ENCODE assay signal across 14 cellular contexts in genomic region chr17:41695134-41695661, GRCh38. TPM values are rescaled to one million over a fixed set of nuclear protein-coding genes. Genes with fewer than 3 reads are reported as not detected.
DNase-seq lines count a peak whose midpoint lies in the region; ATAC-seq, FAIRE-seq and TF ChIP-seq lines count a peak whose summit lies in the region.
"Had no signal": no experiment of that assay in that cellular context is flagged by ENCODE, and none has a peak within 500 bp of the region (broad histone marks: within the 10 kb centered on the region; RNA-seq: fewer than 3 reads in every experiment).

No MANE protein-coding gene starts in this region.

- H3K23me2 ChIP-seq in H1 (ENCODE audit: low read depth, low read length) = no peaks in the 10 kb centered on the region

- no peak overlapping the region for H3K23ac ChIP-seq in H1 (ENCODE audit: insufficient read length)

- no peak overlapping the region for H2BK20ac ChIP-seq in H1 (ENCODE audit: low read length)

- intact Hi-C loops in sigmoid colon (cut with DNase I) = no loop called here
- intact Hi-C loops in posterior vena cava (cut with DNase I) = no loop called here

- H3K4me3 ChIP-seq in H1 (ENCODE audit: extremely low read depth in 1 of 4, insufficient read depth in 2 of 4, low read depth in 3 of 4, low read length in 4 of 4) (no peak overlapping the region), sigmoid colon (no peak overlapping the region)
- H3K4me3 ChIP-seq: SJSA1 had no signal

- no peak overlapping the region for H3K4ac ChIP-seq in H1 (replicated peaks; ENCODE audit: insufficient read length, low read depth, low read length)

- H3K18ac ChIP-seq in H1 (ENCODE audit: extremely low read depth, low read length) = no peak overlapping the region

- H3K4me3 Mint-ChIP-seq in activated T-cell treated with anti-CD3 and anti-CD28 coated beads, Interleukin-2, amount 50 U/mL, for 24 hours = no peak overlapping the region
- H3K4me3 Mint-ChIP-seq in activated T-cell treated with anti-CD3 and anti-CD28 coated beads, Interleukin-2, amount 50 U/mL, for 4 hours = no peak overlapping the region

- TF ChIP-seq CTCF in H1 (IDR thresholded peaks at IDR 0.05; ENCODE audit: control extremely low read depth in 1 of 3, insufficient read depth in 1 of 3, low read depth in 1 of 3, low read length in 3 of 3) = no peak
- TF ChIP-seq CTCF in sigmoid colon (IDR thresholded peaks at IDR 0.05) = no peak

- POLR2A ChIA-PET in H1 (lab: Charles Lee; ENCODE audit: partially characterized antibody) = interaction anchor here (0.8 to 9.3 kb wide), 9 partner anchors 13 to 287 kb away, joined by 3 to 378 read pairs (median 4); partner anchors contain the start of genes GAST, HAP1, JUP and KLHL11

- H3K56ac ChIP-seq in H1 (replicated peaks; ENCODE audit: insufficient read length, low read depth, low read length) = no peak overlapping the region

- no peak overlapping the region for H2AFZ ChIP-seq in H1 (ENCODE audit: low read length)

- ATAC-seq in activated T-cell treated with anti-CD3 and anti-CD28 coated beads, Interleukin-2, amount 50 U/mL, for 4 hours = no peak
- ATAC-seq in HG03439 (IDR thresholded peaks at IDR 0.05; ENCODE audit: unreplicated experiment) = no peak

- no peak overlapping the region for H3K27ac ChIP-seq in H1 (ENCODE audit: low read depth, low read length)
- H3K27ac ChIP-seq in sigmoid colon = peak overlapping the region; percentile 33 to 70 (median 54)
- H3K27ac ChIP-seq: SJSA1 had no signal

- TF ChIP-seq RAD21 in H1 (IDR thresholded peaks at IDR 0.05 in 1 of 2, conservative IDR thresholded peaks at IDR 0.05 in 1 of 2; ENCODE audit: low read depth in 2 of 2, low read length in 2 of 2) = no peak

- TF ChIP-seq EP300 in H1 (IDR thresholded peaks at IDR 0.05; ENCODE audit: borderline replicate concordance in 1 of 2, low read depth in 2 of 2, low read length in 2 of 2) (no peak), sigmoid colon (IDR thresholded peaks at IDR 0.05) (no peak)

- peak overlapping the region; percentile 83 for H3K27ac Mint-ChIP-seq in activated T-cell treated with anti-CD3 and anti-CD28 coated beads, Interleukin-2, amount 50 U/mL, for 24 hours

- H3K4me1 Mint-ChIP-seq in activated T-cell treated with anti-CD3 and anti-CD28 coated beads, Interleukin-2, amount 50 U/mL, for 24 hours (ENCODE audit: low read depth) = peaks cover 26% of the 10 kb centered on the region
- H3K4me1 Mint-ChIP-seq in activated T-cell treated with anti-CD3 and anti-CD28 coated beads, Interleukin-2, amount 50 U/mL, for 4 hours (ENCODE audit: low read depth) = peaks cover 31% of the 10 kb centered on the region

- no peaks in the 10 kb centered on the region for H3K9me3 Mint-ChIP-seq in activated T-cell treated with anti-CD3 and anti-CD28 coated beads, Interleukin-2, amount 50 U/mL, for 24 hours
- no peaks in the 10 kb centered on the region for H3K9me3 Mint-ChIP-seq in activated T-cell treated with anti-CD3 and anti-CD28 coated beads, Interleukin-2, amount 50 U/mL, for 4 hours

- no peak overlapping the region for H2AK5ac ChIP-seq in H1 (ENCODE audit: low read depth, low read length)

- DNase-seq in activated T-cell treated with anti-CD3 and anti-CD28 coated beads, Interleukin-2, amount 50 U/mL, for 24 hours = no peak
- DNase-seq in activated T-cell treated with anti-CD3 and anti-CD28 coated beads, Interleukin-2, amount 50 U/mL, for 4 hours = no peak
- peak; percentile 45 for DNase-seq in NCI-H69 (lab: John Stamatoyannopoulos, UW)
- DNase-seq in H1 (ENCODE audit: low read depth in 1 of 2, low spot score in 2 of 2) = no peak
- DNase-seq in sigmoid colon = no peak
- DNase-seq in NCI-H1436 treated with DMSO at 0.1 percent for 48 hours (lab: John Stamatoyannopoulos, UW) = no peak
- DNase-seq in posterior vena cava (ENCODE audit: low spot score) = no peak
- DNase-seq: NCI-H1417 treated with DMSO at 0.1 percent for 48 hours had no signal

- no peak overlapping the region for H4K8ac ChIP-seq in H1 (ENCODE audit: extremely low read depth, insufficient read depth, low read length)

- WGBS in H1 (ENCODE audit: extremely low coverage in 1 of 2, insufficient coverage in 1 of 2, insufficient read length in 1 of 2, insufficient replicate concordance in 2 of 2, low coverage in 1 of 2, low lambda C conversion rate in 2 of 2, missing lambda C conversion rate in 1 of 2), 2 experiments = 93% methylated on average over 7 of the region's 7 CpGs; no CpG with 5 or more reads in 1 of the 2 experiments
- WGBS in sigmoid colon, 2 donors = 85 to 86% methylated on average over 7 of the region's 7 CpGs

- H3K36me3 Mint-ChIP-seq in activated T-cell treated with anti-CD3 and anti-CD28 coated beads, Interleukin-2, amount 50 U/mL, for 24 hours (ENCODE audit: low read depth) = peaks cover 51% of the 10 kb centered on the region
- H3K36me3 Mint-ChIP-seq in activated T-cell treated with anti-CD3 and anti-CD28 coated beads, Interleukin-2, amount 50 U/mL, for 4 hours (ENCODE audit: insufficient read depth) = peaks cover 34% of the 10 kb centered on the region

- CTCF ChIA-PET in H1 (lab: Charles Lee; ENCODE audit: partially characterized antibody) = interaction anchor here (0.7 to 2.7 kb wide), 28 partner anchors 9 to 839 kb away, joined by 3 to 26 read pairs (median 5); partner anchors contain the start of gene KRT15

- H3K4me2 ChIP-seq in H1 (ENCODE audit: insufficient read depth in 1 of 2, low read depth in 2 of 2, low read length in 2 of 2) = no peak overlapping the region

- H3K27me3 ChIP-seq in H1 (replicated peaks in 1 of 4; ENCODE audit: control insufficient read depth in 3 of 4, extremely low read depth in 1 of 4, insufficient read depth in 3 of 4, low read length in 3 of 4) = no peaks in the 10 kb centered on the region
- H3K27me3 ChIP-seq in sigmoid colon = no peaks in the 10 kb centered on the region
- H3K27me3 ChIP-seq: SJSA1 had no signal

- peaks cover 4 to 12% of the 10 kb centered on the region in 2 experiments for H4K20me1 ChIP-seq in H1 (replicated peaks in 1 of 2; ENCODE audit: control insufficient read depth in 1 of 2, insufficient read depth in 2 of 2, low read length in 2 of 2)

- no peak overlapping the region for H3K14ac ChIP-seq in H1 (ENCODE audit: insufficient read length)

- H3K9me3 ChIP-seq in H1 (ENCODE audit: insufficient read depth in 2 of 2, low read depth in 1 of 2, low read length in 1 of 2) (no peaks in the 10 kb centered on the region), sigmoid colon (no peaks in the 10 kb centered on the region)
- H3K9me3 ChIP-seq: SJSA1 had no signal

- H3K27me3 Mint-ChIP-seq in activated T-cell treated with anti-CD3 and anti-CD28 coated beads, Interleukin-2, amount 50 U/mL, for 24 hours = no peaks in the 10 kb centered on the region
- H3K27me3 Mint-ChIP-seq in activated T-cell treated with anti-CD3 and anti-CD28 coated beads, Interleukin-2, amount 50 U/mL, for 4 hours (ENCODE audit: low read depth) = no peaks in the 10 kb centered on the region

- TF ChIP-seq POLR2A in H1 (IDR thresholded peaks at IDR 0.05; ENCODE audit: control extremely low read depth in 1 of 2, low read depth in 2 of 2, low read length in 2 of 2) (peak; percentile 12 to 27; a peak in 2 of 3 replicates), sigmoid colon (IDR thresholded peaks at IDR 0.05) (no peak)

- H3K9ac ChIP-seq in H1 (replicated peaks in 1 of 4; ENCODE audit: extremely low read depth in 1 of 4, low read depth in 3 of 4, low read length in 3 of 4) = no peak overlapping the region

- H2BK5ac ChIP-seq in H1 (ENCODE audit: low read depth, low read length) = no peak overlapping the region

- no peaks in the 10 kb centered on the region for H3K79me1 ChIP-seq in H1 (ENCODE audit: low read depth, low read length)

- no peak overlapping the region for H4K5ac ChIP-seq in H1 (ENCODE audit: insufficient read length, low read depth, low read length)

- no peak overlapping the region for H2BK120ac ChIP-seq in H1 (replicated peaks; ENCODE audit: low read depth, low read length)

- FAIRE-seq in H1 (lab: Jason Lieb, UNC) = no peak
- FAIRE-seq: frontal cortex had no signal

- peaks cover 23 to 41% (median 37%) of the 10 kb centered on the region in 4 experiments for H3K36me3 ChIP-seq in H1 (ENCODE audit: control insufficient read depth in 2 of 4, insufficient read depth in 4 of 4, low read length in 3 of 4)
- H3K36me3 ChIP-seq in sigmoid colon = peaks cover 39 to 53% (median 45%) of the 10 kb centered on the region in 4 donors

- peaks cover 0 to 3% (median under 1%) of the 10 kb centered on the region in 4 experiments; a peak in 3 of 7 replicates for H3K4me1 ChIP-seq in H1 (replicated peaks in 1 of 4; ENCODE audit: control insufficient read depth in 3 of 4, insufficient read depth in 4 of 4, low read length in 3 of 4)
- H3K4me1 ChIP-seq in sigmoid colon = peaks cover 0 to 45% (median 40%) of the 10 kb centered on the region in 4 donors

- H4K91ac ChIP-seq in H1 (replicated peaks; ENCODE audit: insufficient read length, low read length) = no peak overlapping the region

- no peak overlapping the region for H2BK12ac ChIP-seq in H1 (ENCODE audit: low read depth, low read length)

- H2BK15ac ChIP-seq in H1 (ENCODE audit: low read length) = no peak overlapping the region

- peaks cover 0 to 8% of the 10 kb centered on the region in 2 experiments; a peak in 3 of 4 replicates for H3K79me2 ChIP-seq in H1 (ENCODE audit: control insufficient read depth in 1 of 2, insufficient read depth in 2 of 2, low read length in 2 of 2)

RNA-seq across cellular contexts. Expression of gene EIF1, which starts 6.5 kb away (rescaled TPM):
- total RNA-seq in activated T-cell treated with anti-CD3 and anti-CD28 coated beads, Interleukin-2, amount 50 U/mL, for 4 hours = 1,000 to 10,000 TPM; 1,373 to 1,742 (median 1,506) TPM
- total RNA-seq in H1 (2021; fragmentation: NEBNext Ultra II Directional; extraction: Animal tissue kit (Norgen Biotek cat#: 25700)) = 528 and 539 TPM in 2 replicates
- polyA plus RNA-seq in H1 (2011; rRNA removed) (89.3 and 175 TPM in 2 replicates), sigmoid colon (100 to 1,000 TPM; 384 to 515 (median 507) TPM)
- polyA plus RNA-seq in H1 (2011; cell fraction: cytosol; rRNA removed) = 105 TPM
- polyA plus RNA-seq in H1 (2011; cell fraction: nucleus; rRNA removed) = 101 TPM
- 476 to 568 TPM (median 517 TPM) in 4 replicates for polyA plus RNA-seq in H1 (2012, experiment 1 of 2)
- 186 TPM for polyA plus RNA-seq in H1 (2012, experiment 2 of 2)
- polyA plus RNA-seq in H1 (2013, experiment 1 of 2) = 266 TPM
- 257 TPM for polyA plus RNA-seq in H1 (2013, experiment 2 of 2)
- polyA minus RNA-seq in H1 (2011; rRNA and poly(A)+ RNA removed) = 91.0 and 95.7 TPM in 2 replicates
- 120 TPM for polyA minus RNA-seq in H1 (2011; cell fraction: cytosol; rRNA and poly(A)+ RNA removed)
- polyA minus RNA-seq in H1 (2011; cell fraction: nucleus; rRNA and poly(A)+ RNA removed) = 121 TPM
- total RNA-seq in sigmoid colon (100 to 1,000 TPM; 246 to 572 (median 430) TPM), posterior vena cava (100 to 1,000 TPM; 694 to 760 TPM)

RNA-seq across cellular contexts. Expression of gene GAST, which starts 16.9 kb away (rescaled TPM):
- not detected for total RNA-seq in activated T-cell treated with anti-CD3 and anti-CD28 coated beads, Interleukin-2, amount 50 U/mL, for 4 hours
- total RNA-seq in H1 (2021; fragmentation: NEBNext Ultra II Directional; extraction: Animal tissue kit (Norgen Biotek cat#: 25700)) = not detected in 2 replicates
- not detected in 2 replicates for polyA plus RNA-seq in H1 (2011; rRNA removed)
- not detected for polyA plus RNA-seq in H1 (2011; cell fraction: cytosol; rRNA removed)
- polyA plus RNA-seq in H1 (2011; cell fraction: nucleus; rRNA removed) = not detected
- polyA plus RNA-seq in H1 (2012, experiment 1 of 2) = not detected in 4 replicates
- not detected for polyA plus RNA-seq in H1 (2012, experiment 2 of 2)
- polyA plus RNA-seq in H1 (2013, experiment 1 of 2) = not detected
- polyA plus RNA-seq in H1 (2013, experiment 2 of 2) = not detected
- not detected in 2 replicates for polyA minus RNA-seq in H1 (2011; rRNA and poly(A)+ RNA removed)
- not detected for polyA minus RNA-seq in H1 (2011; cell fraction: cytosol; rRNA and poly(A)+ RNA removed)
- not detected for polyA minus RNA-seq in H1 (2011; cell fraction: nucleus; rRNA and poly(A)+ RNA removed)
- total RNA-seq in sigmoid colon = not detected
- not detected for polyA plus RNA-seq in sigmoid colon
- not detected for total RNA-seq in posterior vena cava
- total RNA-seq: astrocyte, frontal cortex, pulmonary artery endothelial cell, SJSA1, urinary bladder had no signal
- polyA plus RNA-seq: urinary bladder had no signal

RNA-seq across cellular contexts. Expression of gene HAP1, which starts 39.2 kb away (rescaled TPM):
- total RNA-seq in activated T-cell treated with anti-CD3 and anti-CD28 coated beads, Interleukin-2, amount 50 U/mL, for 4 hours = under 1 TPM in 1 of 3 donors, not detected in 2; 0.18 TPM
- 3.6 and 3.8 TPM in 2 replicates for total RNA-seq in H1 (2021; fragmentation: NEBNext Ultra II Directional; extraction: Animal tissue kit (Norgen Biotek cat#: 25700))
- polyA plus RNA-seq in H1 (2011; rRNA removed) (2.3 and 3.4 TPM in 2 replicates), sigmoid colon (under 1 TPM; under 0.01 to 0.47 (median 0.23) TPM)
- polyA plus RNA-seq in H1 (2011; cell fraction: cytosol; rRNA removed) = 2.9 TPM
- 10.6 TPM for polyA plus RNA-seq in H1 (2011; cell fraction: nucleus; rRNA removed)
- polyA plus RNA-seq in H1 (2012, experiment 1 of 2) = 2.4 to 3.6 TPM (median 2.8 TPM) in 4 replicates
- polyA plus RNA-seq in H1 (2012, experiment 2 of 2) = 1.9 TPM
- polyA plus RNA-seq in H1 (2013, experiment 1 of 2) = 1.8 TPM
- 1.5 TPM for polyA plus RNA-seq in H1 (2013, experiment 2 of 2)
- 0.80 and 1.3 TPM in 2 replicates for polyA minus RNA-seq in H1 (2011; rRNA and poly(A)+ RNA removed)
- 0.66 TPM for polyA minus RNA-seq in H1 (2011; cell fraction: cytosol; rRNA and poly(A)+ RNA removed)
- polyA minus RNA-seq in H1 (2011; cell fraction: nucleus; rRNA and poly(A)+ RNA removed) = 2.6 TPM
- total RNA-seq in sigmoid colon (1 to 10 TPM in 3 of 4 donors, under 1 TPM in 1; 0.71 to 4.3 (median 2.5) TPM), posterior vena cava (under 1 TPM in 1 of 2 donors, not detected in 1; 0.19 TPM)
- total RNA-seq: SJSA1, urinary bladder had no signal

Comparison
In these comparisons a context has a peak if more than half of its experiments do, and no peak if none do; other contexts are left out.
1. POLR2A ChIP-seq: peak in H1 (2 of 2); none in sigmoid colon (0 of 2).